ENCODE assay signal across 8 cellular contexts in the genomic region with DNA sequence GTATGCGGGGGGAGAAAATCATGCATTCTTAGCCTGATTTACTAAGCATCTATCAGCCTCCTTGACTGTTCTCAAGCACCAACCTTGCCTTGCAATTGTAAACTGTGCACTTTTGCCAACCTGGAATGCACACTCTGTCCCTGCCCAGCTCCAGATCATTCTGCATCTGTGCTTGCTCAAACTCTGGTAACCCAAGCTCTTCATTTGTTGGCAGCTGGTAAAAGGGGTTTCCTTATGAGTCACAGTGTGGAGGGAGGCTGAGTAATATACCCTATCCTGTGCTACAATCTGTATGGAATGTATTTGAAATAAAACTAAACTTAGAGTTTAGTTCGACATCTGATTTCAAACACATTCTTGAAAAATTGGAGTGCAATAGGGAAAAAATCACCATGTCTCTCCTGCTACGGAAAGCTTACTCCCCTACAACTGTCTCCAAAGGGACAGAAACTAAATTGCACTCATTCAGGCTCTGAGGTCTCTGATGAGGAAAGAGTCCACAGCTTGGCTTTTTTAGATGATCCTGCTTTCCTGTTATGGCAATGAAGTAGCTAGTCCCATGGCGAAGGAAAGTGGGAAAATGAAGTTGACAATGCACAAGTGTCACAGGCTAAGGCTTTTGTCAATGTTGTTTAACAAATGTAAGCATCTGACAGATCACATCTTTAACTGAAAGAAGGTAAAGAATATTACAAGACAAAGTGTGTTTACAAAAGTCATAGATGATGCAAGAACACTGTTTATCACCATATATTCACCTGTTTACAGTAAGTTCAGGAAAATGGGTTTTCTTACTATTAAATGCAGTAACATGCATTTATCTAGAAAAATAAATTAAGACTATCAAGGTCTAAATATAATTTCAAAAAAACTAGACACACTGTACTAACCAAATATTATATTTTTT.
DNase-seq lines count a peak whose midpoint lies in the region; ATAC-seq, FAIRE-seq and TF ChIP-seq lines count a peak whose summit lies in the region.

No MANE protein-coding gene starts in this region.

- intact Hi-C loops in esophagus muscularis mucosa (cut with DNase I) (loop anchor here (5.0 to 10.0 kb wide), 3 partner anchors 45 to 175 kb away; no protein-coding TSS in a partner anchor), pancreas (cut with DNase I) (no loop called here)

- peak overlapping the region; percentile 50; the same call in 1 of the 2 replicates for H2AFZ ChIP-seq in Loucy (ENCODE audit: low read length)

- H3K27me3 ChIP-seq in Loucy (ENCODE audit: insufficient read depth, low read length, poor library complexity, severe bottlenecking) (no peaks in the 10 kb centered on the region), esophagus muscularis mucosa (no peaks in the 10 kb centered on the region), pancreas (no peaks in the 10 kb centered on the region)

- no peaks in the 10 kb centered on the region for H3K36me3 ChIP-seq in Loucy (ENCODE audit: insufficient read depth, low read length)
- no peaks in the 10 kb centered on the region for H3K36me3 ChIP-seq in esophagus muscularis mucosa
- H3K36me3 ChIP-seq in pancreas, result no peaks in the 10 kb centered on the region

- H3K79me2 ChIP-seq in Loucy (ENCODE audit: insufficient read depth, low read length), result no peaks in the 10 kb centered on the region

- no peaks in the 10 kb centered on the region for H3F3A ChIP-seq in Loucy (ENCODE audit: low read depth)

- peak; percentile 39 for FAIRE-seq in pancreas (lab: Jason Lieb, UNC)

- peaks cover 6% of the 10 kb centered on the region for H3K4me1 ChIP-seq in Loucy (ENCODE audit: insufficient read depth, low read length, poor library complexity, severe bottlenecking)
- H3K4me1 ChIP-seq in esophagus muscularis mucosa, result peaks cover 31 to 62% (median 52%) of the 10 kb centered on the region in 4 donors
- H3K4me1 ChIP-seq in pancreas, result peaks cover 0 to 10% (median 4%) of the 10 kb centered on the region in 3 donors

- no peak for TF ChIP-seq POLR2A in esophagus muscularis mucosa (IDR thresholded peaks at IDR 0.05; ENCODE audit: low read depth)

- H4K20me1 ChIP-seq in Loucy (ENCODE audit: insufficient read depth, low read length, poor library complexity, severe bottlenecking), result no peaks in the 10 kb centered on the region

- H3K9me2 ChIP-seq in Loucy (replicated peaks; ENCODE audit: low read depth, low read length), result no peaks in the 10 kb centered on the region

- H3K9me3 ChIP-seq in Loucy (ENCODE audit: insufficient read depth, low read depth, low read length), result no peaks in the 10 kb centered on the region
- no peaks in the 10 kb centered on the region for H3K9me3 ChIP-seq in esophagus muscularis mucosa
- H3K9me3 ChIP-seq in pancreas, result no peaks in the 10 kb centered on the region

- H3K4me2 ChIP-seq in Loucy (ENCODE audit: low read depth, low read length, poor library complexity, severe bottlenecking), result no peak overlapping the region

- ATAC-seq in pancreas (peak in 3 of 4 donors; percentile 75 to 93 (median 90)), GM18498 (IDR thresholded peaks at IDR 0.05; ENCODE audit: unreplicated experiment) (no peak), HG02840 (IDR thresholded peaks at IDR 0.05; ENCODE audit: low FRiP score, unreplicated experiment) (no peak)

- DNase-seq in EH (ENCODE audit: low read depth) (peak; percentile 97), esophagus muscularis mucosa (ENCODE audit: extremely low spot score) (no peak), pancreas (peak in 1 of 6 donors; percentile 26), NCI-H1436 treated with DMSO at 0.1 percent for 48 hours (lab: John Stamatoyannopoulos, UW) (no peak)
- no peak for DNase-seq in stimulated activated CD4-positive, alpha-beta T cell treated with anti-CD3 and anti-CD28 coated beads, Interleukin-1b, Interleukin-23, amount 100 ng/mL, for 48 hours

- 21% methylated on average over 4 of the region's 4 CpGs for WGBS in esophagus muscularis mucosa
- WGBS in pancreas, 2 donors, result 73 to 79% methylated on average over 4 of the region's 4 CpGs

- H3K4me3 ChIP-seq in Loucy (ENCODE audit: low read length, poor library complexity, severe bottlenecking), result no peak overlapping the region
- H3K4me3 ChIP-seq in esophagus muscularis mucosa, result peak overlapping the region in 3 of 4 donors; percentile 19 to 39 (median 26)
- H3K4me3 ChIP-seq in pancreas, result no peak overlapping the region

- TF ChIP-seq CTCF in Loucy (conservative IDR thresholded peaks at IDR 0.05; ENCODE audit: low read length), result no peak
- no peak for TF ChIP-seq CTCF in esophagus muscularis mucosa (IDR thresholded peaks at IDR 0.05)
- no peak for TF ChIP-seq CTCF in pancreas (IDR thresholded peaks at IDR 0.05)

- H3K27ac ChIP-seq in esophagus muscularis mucosa (replicated peaks in 1 of 4) (peak overlapping the region; percentile 79 to 84 (median 81)), pancreas (no peak overlapping the region)

- no peak overlapping the region for H3K9ac ChIP-seq in Loucy (ENCODE audit: low read depth, low read length, poor library complexity, severe bottlenecking)

- TF ChIP-seq EP300 in esophagus muscularis mucosa (IDR thresholded peaks at IDR 0.05), result peak; percentile 80

Comparison
In these comparisons a context has a peak if more than half of its experiments do, and no peak if none do; other contexts are left out.
1. H3K4me3 ChIP-seq: peak in esophagus muscularis mucosa (3 of 4); none in Loucy (single experiment) and pancreas (0 of 4).
2. H3K27ac ChIP-seq: peak in esophagus muscularis mucosa (4 of 4); none in pancreas (0 of 4).
3. ATAC-seq: peak in pancreas (3 of 4); none in GM18498 (single experiment) and HG02840 (single experiment).